In the genomic region with DNA sequence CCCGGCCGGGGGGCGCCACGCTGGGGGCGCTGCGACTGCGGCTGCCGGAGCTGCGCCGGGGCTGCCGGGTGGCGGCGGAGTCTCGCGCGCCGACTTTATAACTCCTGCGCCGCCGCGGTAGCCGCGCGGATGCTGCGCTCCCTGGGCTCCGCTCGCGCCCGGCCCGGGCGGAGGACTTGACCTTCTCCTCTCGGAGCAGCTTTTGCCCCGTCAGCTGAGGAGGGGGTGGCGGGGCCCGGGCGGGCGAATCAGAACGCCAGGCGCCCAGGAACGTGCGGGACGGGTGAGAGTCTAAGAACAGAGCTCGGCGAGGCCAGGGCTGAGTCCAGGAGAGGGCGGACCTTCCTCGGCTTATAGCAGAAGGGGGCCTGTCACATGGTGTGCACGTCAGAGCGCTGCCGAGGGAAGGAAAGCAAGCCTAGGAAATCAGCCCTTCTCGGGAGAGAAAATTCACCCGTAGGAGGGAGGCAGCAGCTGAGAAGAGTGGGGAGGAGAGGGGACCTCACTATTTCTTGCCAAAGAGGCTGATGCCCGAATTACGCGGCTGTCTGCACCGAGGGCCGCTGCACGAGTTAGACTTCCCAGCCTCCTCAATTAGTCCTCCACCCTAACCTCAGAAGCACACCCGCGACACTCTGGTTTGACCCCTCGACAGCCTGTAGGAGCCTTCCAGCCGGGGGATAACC, we compare ENCODE assay signal across 8 cellular contexts. TPM values are rescaled to one million over a fixed set of nuclear protein-coding genes. Genes with fewer than 3 reads are reported as not detected.
DNase-seq lines count a peak whose midpoint lies in the region; ATAC-seq and TF ChIP-seq lines count a peak whose summit lies in the region.

A gene (minus strand): TSS at position 327 of the 686 bp plus-strand sequence. CDS start 415 bp downstream, outside the sequence.

- POLR2A ChIA-PET in MCF 10A (lab: Yijun Ruan, JAX): interaction anchor here (0.6 to 3.0 kb wide), 22 partner anchors 10 to 493 kb away, joined by 3 to 60 read pairs (median 4); a partner anchor contains a TSS

- peak within 1 kb of the TSS; percentile 47; the same call in 1 of the 2 replicates for H3K27ac ChIP-seq in SJCRH30

- H3K4me3 Mint-ChIP-seq in MCF 10A (ENCODE audit: unreplicated experiment): peak within 1 kb of the TSS; percentile 85

- peak within 1 kb of the TSS; percentile 89 for H3K9ac ChIP-seq in skeletal muscle satellite cell (ENCODE audit: low read depth, low read length)

- H3K4me2 ChIP-seq in skeletal muscle satellite cell (ENCODE audit: low read length): peak within 1 kb of the TSS; percentile 96

- H3K9me3 Mint-ChIP-seq in MCF 10A (ENCODE audit: unreplicated experiment): no peaks in the 10 kb centered on the region

- H3K36me3 ChIP-seq in SJCRH30: no peaks in the 10 kb centered on the region
- H3K36me3 ChIP-seq in skeletal muscle satellite cell (ENCODE audit: insufficient read depth, low read length): peaks cover 4% of the 10 kb centered on the region

- ATAC-seq in GM18520 (IDR thresholded peaks at IDR 0.05; ENCODE audit: unreplicated experiment) (peak; percentile 56), HG03354 (IDR thresholded peaks at IDR 0.05; ENCODE audit: poor library complexity, severe bottlenecking, unreplicated experiment) (no peak)

- H3K36me3 Mint-ChIP-seq in MCF 10A (ENCODE audit: insufficient read depth, unreplicated experiment): peaks cover 12% of the 10 kb centered on the region

- BruUV-seq in MCF 10A (replicated peaks; lab: Mats Ljungman, UMichigan): no TSS peak

- H3K4me1 ChIP-seq in SJCRH30 (no peaks in the 10 kb centered on the region), skeletal muscle satellite cell (ENCODE audit: control insufficient read depth, insufficient read depth, low read length) (peaks cover 13% of the 10 kb centered on the region)

- H3K27me3 ChIP-seq in SJCRH30 (peaks cover 7% of the 10 kb centered on the region; the same call in 1 of the 2 replicates), skeletal muscle satellite cell (ENCODE audit: control insufficient read depth, insufficient read depth, low read length) (peaks cover 44% of the 10 kb centered on the region)

- H3K9me3 ChIP-seq in SJCRH30 (replicated peaks) (no peaks in the 10 kb centered on the region), skeletal muscle satellite cell (replicated peaks; ENCODE audit: low read length) (no peaks in the 10 kb centered on the region)

- H3K4me3 ChIP-seq in LNCaP clone FGC (ENCODE audit: low read depth, low read length) (peak within 1 kb of the TSS; percentile 56), SJCRH30 (peak within 1 kb of the TSS; percentile 96), skeletal muscle satellite cell (ENCODE audit: low read length) (peak within 1 kb of the TSS; percentile 80)

- CTCF ChIA-PET in MCF 10A (lab: Yijun Ruan, JAX): interaction anchor here (0.6 to 2.8 kb wide), 9 partner anchors 51 to 314 kb away, joined by 3 to 24 read pairs (median 3); no protein-coding TSS in a partner anchor

- intact Hi-C loops in MCF 10A (cut with micrococcal nuclease): loop anchor here (1.0 to 5.0 kb wide), 3 partner anchors 136 to 232 kb away; no protein-coding TSS in a partner anchor

- H3K27me3 Mint-ChIP-seq in MCF 10A (ENCODE audit: insufficient read depth, unreplicated experiment): no peaks in the 10 kb centered on the region

- TF ChIP-seq CTCF in LNCaP clone FGC (IDR thresholded peaks at IDR 0.05; ENCODE audit: control insufficient read depth, extremely low read depth, insufficient read depth) (no peak), MCF 10A (IDR thresholded peaks at IDR 0.05; ENCODE audit: unreplicated experiment) (no peak)

- DNase-seq in AG08395 (ENCODE audit: low spot score) (peak; percentile 86), LNCaP clone FGC (ENCODE audit: low read depth) (no peak), SJCRH30 (peak; percentile 92 to 93), MCF 10A (ENCODE audit: unreplicated experiment) (peak; percentile 91), iPS-NIHi11 (ENCODE audit: low spot score) (peak; percentile 71)

- H3K27ac Mint-ChIP-seq in MCF 10A (ENCODE audit: low read depth, unreplicated experiment): peak within 1 kb of the TSS; percentile 87

- peaks cover 11% of the 10 kb centered on the region for H3K4me1 Mint-ChIP-seq in MCF 10A (ENCODE audit: insufficient read depth, unreplicated experiment)

RNA-seq across cellular contexts. Expression of the gene that starts here (rescaled TPM):
- 10.5 and 10.9 TPM in 2 replicates for total RNA-seq in SJCRH30 (2014; rRNA removed; shearing (Covaris generic))
- total RNA-seq in MCF 10A (2022): 46.4 and 50.9 TPM in 2 replicates
- total RNA-seq in skeletal muscle satellite cell (2012; rRNA removed): 9.0 and 9.6 TPM in 2 replicates
